ENCODE assay signal across 32 cellular contexts in the genomic region with DNA sequence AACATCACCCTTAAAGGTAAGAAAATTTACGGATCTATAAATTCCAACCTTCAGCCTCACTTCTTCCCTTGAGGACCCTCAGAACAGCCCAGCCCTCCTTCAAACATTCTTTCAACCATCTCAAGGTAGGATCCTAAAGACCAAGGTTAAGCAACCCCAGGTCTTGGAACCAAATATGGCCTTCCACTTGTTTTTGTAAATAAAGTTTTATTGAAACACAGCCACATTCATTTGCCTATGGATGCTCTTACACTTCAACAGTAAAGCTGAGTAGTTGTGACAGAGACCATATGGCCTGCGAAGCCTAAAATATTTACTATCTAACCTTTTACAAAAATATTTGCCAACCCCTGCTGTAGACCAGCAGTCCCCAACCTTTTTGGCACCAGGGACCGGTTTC.
"Had no signal": no experiment of that assay in that cellular context is flagged by ENCODE, and none has a peak within 500 bp of the region (broad histone marks: within the 10 kb centered on the region; RNA-seq: fewer than 3 reads in every experiment).

No MANE protein-coding gene starts in this region.

- FAIRE-seq: astrocyte, bronchial epithelial cell had no signal

- H3K4me3 ChIP-seq: adrenal gland, ascending aorta, body of pancreas, breast epithelium, cardiac muscle cell had no signal

- H3K9me3 ChIP-seq: adrenal gland, ascending aorta, body of pancreas, breast epithelium had no signal

- H3K4me1 ChIP-seq: adrenal gland, ascending aorta, body of pancreas, breast epithelium had no signal

- H3K36me3 ChIP-seq: adrenal gland, ascending aorta, brain microvascular endothelial cell, breast epithelium, cardiac muscle cell had no signal

- H3K27ac ChIP-seq: adrenal gland, ascending aorta, body of pancreas, brain microvascular endothelial cell, breast epithelium, cardiac muscle cell had no signal

- DNase-seq: activated effector memory CD4-positive, alpha-beta T cell treated with anti-CD3 and anti-CD28 coated beads, Interleukin-2, amount 50 U/mL, for 16 hours; activated effector memory CD4-positive, alpha-beta T cell treated with Interleukin-2 at 50 U/mL for 16 hours; activated gamma-delta T cell; activated gamma-delta T cell treated with Interleukin-2 at 50 U/mL for 16 hours; activated naive CD4-positive, alpha-beta T cell; activated naive CD4-positive, alpha-beta T cell treated with anti-CD3 and anti-CD28 coated beads for 36 hours; activated naive CD4-positive, alpha-beta T cell treated with anti-CD3 and anti-CD28 coated beads, Interleukin-2, amount 10 ng/mL, durations not matched to agents 7 days and 5 days; activated naive CD4-positive, alpha-beta T cell treated with anti-CD3 and anti-CD28 coated beads, Interleukin-2, amount 50 U/mL, for 16 hours; activated naive CD4-positive, alpha-beta T cell treated with Interleukin-2 at 50 U/mL for 16 hours; activated naive CD8-positive, alpha-beta T cell treated with anti-CD3 and anti-CD28 coated beads for 36 hours; activated naive CD8-positive, alpha-beta T cell treated with anti-CD3 and anti-CD28 coated beads, Interleukin-2, amount 10 ng/mL, durations not matched to agents 7 days and 5 days; activated naive CD8-positive, alpha-beta T cell treated with anti-CD3 and anti-CD28 coated beads, Interleukin-2, amount 50 U/mL, for 24 hours; activated T-cell treated with anti-CD3 and anti-CD28 coated beads, Interleukin-2, amount 50 U/mL, for 4 hours; activated T-cell treated with anti-CD3 and anti-CD28 coated beads, Interleukin-2, amount 50 U/mL, for 48 hours; activated T-cell treated with anti-CD3 and anti-CD28 coated beads, Interleukin-2, amount 50 U/mL, for 72 hours; adrenal gland; amniotic stem cell; amygdala; anterior cingulate cortex; aorta; body of pancreas; brain microvascular endothelial cell; caudate nucleus; central memory CD4-positive, alpha-beta T cell; cerebellar nuclear complex had no signal

- ATAC-seq: activated naive CD4-positive, alpha-beta T cell treated with anti-CD3 and anti-CD28 coated beads, Interleukin-2, amount 50 U/mL, for 72 hours; activated naive CD8-positive, alpha-beta T cell treated with anti-CD3 and anti-CD28 coated beads, Interleukin-2, amount 50 U/mL, for 24 hours; activated T-cell treated with anti-CD3 and anti-CD28 coated beads, Interleukin-2, amount 50 U/mL, for 4 hours; activated T-cell treated with anti-CD3 and anti-CD28 coated beads, Interleukin-2, amount 50 U/mL, for 72 hours; activated T-helper 17 cell treated with anti-CD3 and anti-CD28 coated beads, Interleukin-2, amount 50 U/mL, for 72 hours; body of pancreas had no signal

- H3K27me3 ChIP-seq: adrenal gland, ascending aorta, body of pancreas, brain microvascular endothelial cell had no signal
